ENCODE assay signal across 8 cellular contexts in the genomic region with DNA sequence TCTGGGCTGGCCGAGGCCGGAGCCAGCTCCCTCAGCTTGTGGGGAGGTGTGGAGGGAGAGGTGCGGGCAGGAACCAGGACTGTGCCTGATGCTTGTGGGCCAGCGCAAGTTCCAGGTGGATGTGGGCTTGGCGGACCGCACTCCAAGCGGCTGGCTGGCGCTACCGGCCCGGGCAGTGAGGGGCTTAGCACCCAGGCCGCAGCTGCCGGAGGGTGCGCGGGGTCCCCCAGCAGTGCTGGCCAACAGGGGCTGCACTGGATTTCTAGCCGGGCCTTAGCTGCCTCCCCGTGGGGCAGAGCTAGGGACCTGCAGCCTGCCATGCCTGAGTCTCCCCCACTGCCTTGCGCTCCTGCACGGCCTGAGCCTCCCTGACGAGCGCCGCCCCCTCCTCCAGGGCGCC.
"Had no signal": no experiment of that assay in that cellular context is flagged by ENCODE, and none has a peak within 500 bp of the region (broad histone marks: within the 10 kb centered on the region; RNA-seq: fewer than 3 reads in every experiment).

No MANE protein-coding gene starts in this region.

- H3K27ac Mint-ChIP-seq: HFFc6 had no signal

- H3K4me3 Mint-ChIP-seq: H9, HFFc6 had no signal

- H2AFZ ChIP-seq: GM23248 had no signal

- H3K9me3 ChIP-seq: HAP-1 had no signal

- H3K4me3 ChIP-seq: GM23248, HAP-1 had no signal

- DNase-seq: GM23248, GOT3, H7, H9, HCEC 1CT, HFFc6 had no signal

- H3K9ac ChIP-seq: GM23248 had no signal

- H3K36me3 ChIP-seq: HAP-1 had no signal

- ATAC-seq: HCT116 had no signal

- H3K27ac ChIP-seq: GM23248 had no signal
